In the genomic region with DNA sequence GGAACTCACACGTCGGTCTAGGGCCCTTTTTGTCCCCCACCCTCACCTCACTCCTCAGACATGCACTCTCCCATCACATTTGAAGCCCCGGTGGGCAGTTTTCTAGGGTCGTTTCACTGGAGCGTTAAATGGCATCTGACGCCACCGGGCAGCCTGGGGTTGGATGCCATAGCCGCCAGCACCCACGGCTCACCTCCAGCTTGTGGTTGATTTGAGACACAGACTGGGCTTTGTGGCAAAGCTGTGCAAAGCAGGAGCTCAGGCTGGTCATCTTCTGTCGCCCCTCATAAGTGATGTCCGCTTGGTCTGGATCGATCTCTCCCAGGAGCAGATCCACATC, we compare ENCODE assay signal across 8 cellular contexts. TPM values are rescaled to one million over a fixed set of nuclear protein-coding genes. Genes with fewer than 3 reads are reported as not detected.
DNase-seq lines count a peak whose midpoint lies in the region; ATAC-seq and TF ChIP-seq lines count a peak whose summit lies in the region.

No MANE protein-coding gene starts in this region.

- peak; percentile 11 for ATAC-seq in GM21447 (IDR thresholded peaks at IDR 0.05; ENCODE audit: unreplicated experiment)
- ATAC-seq in activated naive CD4-positive, alpha-beta T cell treated with anti-CD3 and anti-CD28 coated beads, Interleukin-2, amount 50 U/mL, for 72 hours, result peak in 1 of 2 donors; percentile 17
- no peak for ATAC-seq in activated CD4-positive, CD25-positive, alpha-beta regulatory T cell treated with anti-CD3 and anti-CD28 coated beads, Interleukin-2, amount 50 U/mL, for 24 hours

- H3K4me3 ChIP-seq in DOHH2 (ENCODE audit: low read length), result peak overlapping the region; percentile 97
- peak overlapping the region; percentile 93 for H3K4me3 ChIP-seq in iPS-15b (ENCODE audit: low read depth, low read length)

- peak overlapping the region; percentile 35 for H3K27ac ChIP-seq in DOHH2 (ENCODE audit: low read depth, low read length)

- H3K9ac ChIP-seq in iPS-15b (ENCODE audit: low read depth, low read length), result peak overlapping the region; percentile 70

- H3K36me3 ChIP-seq in DOHH2 (ENCODE audit: control insufficient read depth, low read length) (peaks cover 41% of the 10 kb centered on the region), iPS-15b (ENCODE audit: control insufficient read depth, insufficient read depth, low read length) (no peaks in the 10 kb centered on the region)

- peaks cover 0 to 5% of the 10 kb centered on the region in 2 donors for H3K9me3 Mint-ChIP-seq in activated naive CD4-positive, alpha-beta T cell treated with anti-CD3 and anti-CD28 coated beads, Interleukin-2, amount 50 U/mL, for 72 hours

- H3K36me3 Mint-ChIP-seq in activated naive CD4-positive, alpha-beta T cell treated with anti-CD3 and anti-CD28 coated beads, Interleukin-2, amount 50 U/mL, for 72 hours, result peaks cover 31 to 40% of the 10 kb centered on the region in 2 donors

- H3K27ac Mint-ChIP-seq in activated naive CD4-positive, alpha-beta T cell treated with anti-CD3 and anti-CD28 coated beads, Interleukin-2, amount 50 U/mL, for 72 hours, result peak overlapping the region; percentile 94 to 99

- H3K9me2 ChIP-seq in DOHH2 (replicated peaks; ENCODE audit: control insufficient read depth, low read length), result no peaks in the 10 kb centered on the region

- TF ChIP-seq CTCF in DOHH2 (IDR thresholded peaks at IDR 0.05; ENCODE audit: low read depth, low read length, poor library complexity, severe bottlenecking) (no peak), GM20000 (IDR thresholded peaks at IDR 0.05; ENCODE audit: extremely low read depth, missing control alignments) (no peak)

- H3K9me3 ChIP-seq in DOHH2 (ENCODE audit: control insufficient read depth, insufficient read depth, low read length), result 0 out of 2 replicates have a peak, but pooled peaks cover 4% of the 10 kb centered on the region
- no peaks in the 10 kb centered on the region for H3K9me3 ChIP-seq in iPS-15b (ENCODE audit: control insufficient read depth, insufficient read depth, low read length)

- peaks cover 30% of the 10 kb centered on the region for H3K4me1 ChIP-seq in DOHH2 (ENCODE audit: control insufficient read depth, low read length)
- H3K4me1 ChIP-seq in iPS-15b (ENCODE audit: control insufficient read depth, insufficient read depth, low read length), result peaks cover 3% of the 10 kb centered on the region

- H4K20me1 ChIP-seq in DOHH2 (ENCODE audit: control insufficient read depth, insufficient read depth, low read depth, low read length), result peaks cover 9% of the 10 kb centered on the region

- peaks cover 54% of the 10 kb centered on the region for H3K79me2 ChIP-seq in DOHH2 (ENCODE audit: control insufficient read depth, low read length)

- H3K27me3 ChIP-seq in DOHH2 (ENCODE audit: control insufficient read depth, low read length), result no peaks in the 10 kb centered on the region
- no peaks in the 10 kb centered on the region for H3K27me3 ChIP-seq in iPS-15b (ENCODE audit: control insufficient read depth, insufficient read depth, low read length)

- DNase-seq in HS-27A (ENCODE audit: low read depth) (peak; percentile 7), GM20000 (ENCODE audit: low spot score) (no peak)
- DNase-seq in activated naive CD4-positive, alpha-beta T cell treated with anti-CD3 and anti-CD28 coated beads, Interleukin-2, amount 50 U/mL, for 72 hours (ENCODE audit: low spot score in 2 of 2), result no peak
- peak; percentile 9 for DNase-seq in stimulated activated CD8-positive, alpha-beta memory T cell treated with anti-CD3 and anti-CD28 coated beads, Interleukin-7, amount 100 ng/mL, for 24 hours (ENCODE audit: low read depth)

- no peaks in the 10 kb centered on the region for H3F3A ChIP-seq in DOHH2 (ENCODE audit: control insufficient read depth, insufficient read depth)

- H3K4me2 ChIP-seq in DOHH2 (ENCODE audit: low read length), result peak overlapping the region; percentile 71

RNA-seq across cellular contexts. Expression of a gene that starts 0.5 kb away (rescaled TPM):
- total RNA-seq in activated naive CD4-positive, alpha-beta T cell treated with anti-CD3 and anti-CD28 coated beads, Interleukin-2, amount 50 U/mL, for 72 hours, result 10 to 100 TPM in 1 of 2 donors, 1 to 10 TPM in 1; 6.7 to 15.0 TPM

Comparison
In these comparisons a context has a peak if more than half of its experiments do, and no peak if none do; other contexts are left out.
1. DNase-seq: peak in HS-27A (single experiment) and stimulated activated CD8-positive, alpha-beta memory T cell treated with anti-CD3 and anti-CD28 coated beads, Interleukin-7, amount 100 ng/mL, for 24 hours (single experiment); none in activated naive CD4-positive, alpha-beta T cell treated with anti-CD3 and anti-CD28 coated beads, Interleukin-2, amount 50 U/mL, for 72 hours (0 of 2) and GM20000 (single experiment).